In the genomic region with DNA sequence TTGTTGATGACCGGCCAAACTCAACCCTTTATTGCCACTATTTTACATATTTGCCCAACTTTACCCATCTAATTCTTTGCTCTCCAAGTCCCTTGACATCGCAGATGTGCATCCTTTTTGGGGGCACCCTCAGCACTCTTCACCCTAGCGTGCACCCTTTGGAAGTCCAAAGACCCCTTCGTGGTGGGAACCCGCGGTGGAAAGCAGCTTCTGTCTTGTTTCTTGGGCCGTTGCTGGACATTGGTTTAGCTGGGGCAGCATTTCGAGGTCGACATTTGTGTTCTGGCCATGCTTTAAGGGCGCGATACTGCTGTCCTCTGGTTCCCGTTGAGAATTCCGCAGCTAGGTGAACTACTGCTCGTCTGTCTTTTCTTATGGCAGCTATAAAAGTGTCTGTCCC, we compare ENCODE assay signal across 14 cellular contexts. TPM values are rescaled to one million over a fixed set of nuclear protein-coding genes. Genes with fewer than 3 reads are reported as not detected.
A peak's percentile ranks its signal among the peaks of the same experiment; 100 is the strongest.
DNase-seq lines count a peak whose midpoint lies in the region; ATAC-seq, FAIRE-seq and TF ChIP-seq lines count a peak whose summit lies in the region.
"Had no signal": no experiment of that assay in that cellular context is flagged by ENCODE, and none has a peak within 500 bp of the region (broad histone marks: within the 10 kb centered on the region; RNA-seq: fewer than 3 reads in every experiment).

No MANE protein-coding gene starts in this region.

- H3K4me3 ChIP-seq in brain microvascular endothelial cell (ENCODE audit: low read depth, low read length) = peak overlapping the region; percentile 49
- no peak overlapping the region for H3K4me3 ChIP-seq in smooth muscle cell
- no peak overlapping the region for H3K4me3 ChIP-seq in HepG2 (replicated peaks in 1 of 3; ENCODE audit: insufficient read depth in 1 of 3, low read depth in 2 of 3, low read length in 3 of 3)

- no peaks in the 10 kb centered on the region for H3K4me1 ChIP-seq in smooth muscle cell (ENCODE audit: low read depth)
- H3K4me1 ChIP-seq in HepG2 (ENCODE audit: insufficient read depth, low read length) = peaks cover 12% of the 10 kb centered on the region
- H3K4me1 ChIP-seq: parathyroid adenoma, Peyer's patch had no signal

- no peak overlapping the region for H3K27ac Mint-ChIP-seq in activated CD8-positive, alpha-beta memory T cell treated with anti-CD3 and anti-CD28 coated beads, Interleukin-2, amount 10 ng/mL, durations not matched to agents 7 days and 5 days
- peak overlapping the region; percentile 62 for H3K27ac Mint-ChIP-seq in memory B cell
- peak overlapping the region in 1 of 2 donors; percentile 96 for H3K27ac Mint-ChIP-seq in stimulated activated naive CD8-positive, alpha-beta T cell treated with anti-CD3 and anti-CD28 coated beads, Interleukin-15, amount 100 ng/mL, for 72 hours

- WGBS in smooth muscle cell (ENCODE audit: low lambda C conversion rate) = 96% methylated on average over 14 of the region's 14 CpGs
- 43% methylated on average over 13 of the region's 14 CpGs for WGBS in HepG2 (ENCODE audit: low lambda C conversion rate)

- H3K27me3 ChIP-seq in brain microvascular endothelial cell (replicated peaks) (no peaks in the 10 kb centered on the region), smooth muscle cell (ENCODE audit: low read depth) (no peaks in the 10 kb centered on the region), HepG2 (ENCODE audit: control insufficient read depth in 1 of 2, insufficient read depth in 2 of 2, low read length in 2 of 2) (peaks cover 0 to 28% of the 10 kb centered on the region in 2 experiments; a peak in 3 of 5 replicates)
- H3K27me3 ChIP-seq: Peyer's patch had no signal

- peak overlapping the region; percentile 27 for H3K4me3 Mint-ChIP-seq in activated CD8-positive, alpha-beta memory T cell treated with anti-CD3 and anti-CD28 coated beads, Interleukin-2, amount 10 ng/mL, durations not matched to agents 7 days and 5 days
- H3K4me3 Mint-ChIP-seq in memory B cell = peak overlapping the region; percentile 73
- H3K4me3 Mint-ChIP-seq in stimulated activated naive CD8-positive, alpha-beta T cell treated with anti-CD3 and anti-CD28 coated beads, Interleukin-15, amount 100 ng/mL, for 72 hours = peak overlapping the region; percentile 80 to 89

- H3K27me3 Mint-ChIP-seq in activated CD8-positive, alpha-beta memory T cell treated with anti-CD3 and anti-CD28 coated beads, Interleukin-2, amount 10 ng/mL, durations not matched to agents 7 days and 5 days = peaks cover 73% of the 10 kb centered on the region
- H3K27me3 Mint-ChIP-seq in memory B cell = peaks cover 27% of the 10 kb centered on the region
- H3K27me3 Mint-ChIP-seq in stimulated activated naive CD8-positive, alpha-beta T cell treated with anti-CD3 and anti-CD28 coated beads, Interleukin-15, amount 100 ng/mL, for 72 hours = peaks cover 53% of the 10 kb centered on the region

- peaks cover 2% of the 10 kb centered on the region for H3K36me3 Mint-ChIP-seq in activated CD8-positive, alpha-beta memory T cell treated with anti-CD3 and anti-CD28 coated beads, Interleukin-2, amount 10 ng/mL, durations not matched to agents 7 days and 5 days
- peaks cover 4% of the 10 kb centered on the region for H3K36me3 Mint-ChIP-seq in memory B cell

- in situ Hi-C loops in brain microvascular endothelial cell (cut with HindIII; ENCODE audit: low pct_ligation_motif_present, low sequenced_read_pairs) = no loop called here
- in situ Hi-C loops in HepG2 (cut with HindIII; ENCODE audit: extremely low pct_ligation_motif_present, low pct_unique_long_range_greater_than_20kb) = no loop called here

- POLR2A ChIA-PET in HepG2 (lab: Yijun Ruan, JAX) = no interaction called here

- H2AFZ ChIP-seq in smooth muscle cell (ENCODE audit: low read depth) = no peak overlapping the region
- no peak overlapping the region for H2AFZ ChIP-seq in HepG2 (ENCODE audit: low read length)
- H2AFZ ChIP-seq: parathyroid adenoma had no signal

- H4K20me1 ChIP-seq in smooth muscle cell (ENCODE audit: low read depth) (no peaks in the 10 kb centered on the region), HepG2 (ENCODE audit: insufficient read depth, low read length) (no peaks in the 10 kb centered on the region)

- peaks cover 5% of the 10 kb centered on the region for H3K79me2 ChIP-seq in smooth muscle cell (ENCODE audit: low read depth)
- H3K79me2 ChIP-seq in HepG2 (ENCODE audit: insufficient read depth, low read length) = no peaks in the 10 kb centered on the region
- H3K79me2 ChIP-seq: parathyroid adenoma had no signal

- H3K36me3 ChIP-seq in brain microvascular endothelial cell (replicated peaks) (no peaks in the 10 kb centered on the region), smooth muscle cell (ENCODE audit: low read depth) (no peaks in the 10 kb centered on the region), HepG2 (replicated peaks in 1 of 2; ENCODE audit: control insufficient read depth in 1 of 2, insufficient read depth in 2 of 2, low read length in 2 of 2) (no peaks in the 10 kb centered on the region)
- H3K36me3 ChIP-seq: Peyer's patch had no signal

- TF ChIP-seq CTCF in brain microvascular endothelial cell (IDR thresholded peaks at IDR 0.05; ENCODE audit: low read depth, low read length, missing control alignments) (no peak), smooth muscle cell (IDR thresholded peaks at IDR 0.05; ENCODE audit: borderline replicate concordance, insufficient read depth, poor library complexity, severe bottlenecking) (no peak), HepG2 (CRISPR knock-in tag; IDR thresholded peaks at IDR 0.05) (no peak)

- H3K9me3 ChIP-seq in smooth muscle cell (replicated peaks; ENCODE audit: low read depth) (no peaks in the 10 kb centered on the region), HepG2 (ENCODE audit: low read length) (no peaks in the 10 kb centered on the region)

- H3K9me3 Mint-ChIP-seq in activated CD8-positive, alpha-beta memory T cell treated with anti-CD3 and anti-CD28 coated beads, Interleukin-2, amount 10 ng/mL, durations not matched to agents 7 days and 5 days (ENCODE audit: low read depth) = peaks cover 3% of the 10 kb centered on the region
- H3K9me3 Mint-ChIP-seq in memory B cell = peaks cover 8% of the 10 kb centered on the region
- peaks cover 16 to 18% of the 10 kb centered on the region in 2 donors for H3K9me3 Mint-ChIP-seq in stimulated activated naive CD8-positive, alpha-beta T cell treated with anti-CD3 and anti-CD28 coated beads, Interleukin-15, amount 100 ng/mL, for 72 hours

- H3K27ac ChIP-seq in brain microvascular endothelial cell (no peak overlapping the region), smooth muscle cell (ENCODE audit: low read depth) (no peak overlapping the region), HepG2 (ENCODE audit: extremely low read length, insufficient read depth, low read length) (no peak overlapping the region)
- H3K27ac ChIP-seq: parathyroid adenoma, tibial artery had no signal

- H3K4me2 ChIP-seq in smooth muscle cell (no peak overlapping the region), HepG2 (ENCODE audit: low read depth, low read length) (no peak overlapping the region)

- no peaks in the 10 kb centered on the region for H3K4me1 Mint-ChIP-seq in activated CD8-positive, alpha-beta memory T cell treated with anti-CD3 and anti-CD28 coated beads, Interleukin-2, amount 10 ng/mL, durations not matched to agents 7 days and 5 days
- peaks cover 4% of the 10 kb centered on the region for H3K4me1 Mint-ChIP-seq in memory B cell
- peaks cover 12% of the 10 kb centered on the region for H3K4me1 Mint-ChIP-seq in stimulated activated naive CD8-positive, alpha-beta T cell treated with anti-CD3 and anti-CD28 coated beads, Interleukin-15, amount 100 ng/mL, for 72 hours

- intact Hi-C loops in HepG2 (cut with micrococcal nuclease; ENCODE audit: unreplicated experiment) = no loop called here

- peaks cover 4% of the 10 kb centered on the region for H3F3A ChIP-seq in smooth muscle cell (ENCODE audit: low read depth)

- CTCF ChIA-PET in activated CD8-positive, alpha-beta memory T cell treated with anti-CD3 and anti-CD28 coated beads, Interleukin-2, amount 10 ng/mL, durations not matched to agents 7 days and 5 days (lab: Charles Lee) = interaction anchor here (1.0 to 1.6 kb wide), 2 partner anchors 13 to 32 kb away, joined by 3 to 4 read pairs; no protein-coding TSS in a partner anchor
- CTCF ChIA-PET in HepG2 (lab: Yijun Ruan, JAX; ENCODE audit: low intra/inter-chr PET ratio, low total read pairs) = no interaction called here

- no peak for DNase-seq in activated CD8-positive, alpha-beta memory T cell treated with anti-CD3 and anti-CD28 coated beads, Interleukin-2, amount 10 ng/mL, durations not matched to agents 7 days and 5 days
- no peak for DNase-seq in activated CD8-positive, alpha-beta memory T cell treated with anti-CD3 and anti-CD28 coated beads, Interleukin-2, amount 50 U/mL, for 4 hours
- DNase-seq in brain microvascular endothelial cell (no peak), memory B cell (ENCODE audit: low spot score in 2 of 2) (no peak), smooth muscle cell (lab: John Stamatoyannopoulos, UW; ENCODE audit: unreplicated experiment) (no peak), HepG2 (ENCODE audit: low spot score) (no peak), COLO829 (ENCODE audit: low spot score) (no peak)
- no peak for DNase-seq in stimulated activated naive CD8-positive, alpha-beta T cell treated with anti-CD3 and anti-CD28 coated beads, Interleukin-15, amount 100 ng/mL, for 72 hours
- DNase-seq: 8988T, kidney, tibial artery had no signal

- no peak for FAIRE-seq in HepG2 (lab: Jason Lieb, UNC)
- FAIRE-seq: kidney had no signal

- no TSS peak for BruUV-seq in HepG2 (replicated peaks; lab: Mats Ljungman, UMichigan)

- no peak overlapping the region for H3K9ac ChIP-seq in smooth muscle cell (ENCODE audit: low read depth)
- no peak overlapping the region for H3K9ac ChIP-seq in HepG2 (ENCODE audit: insufficient read depth, low read depth, low read length)
- H3K9ac ChIP-seq: parathyroid adenoma had no signal

- TF ChIP-seq EP300 in HepG2 (IDR thresholded peaks at IDR 0.05; ENCODE audit: low read depth in 2 of 2, low read length in 2 of 2) (no peak), HepG2 (CRISPR knock-in tag; IDR thresholded peaks at IDR 0.05; ENCODE audit: borderline replicate concordance) (no peak)

- ATAC-seq in activated CD8-positive, alpha-beta memory T cell treated with anti-CD3 and anti-CD28 coated beads, Interleukin-2, amount 10 ng/mL, durations not matched to agents 7 days and 5 days = no peak
- ATAC-seq in memory B cell (ENCODE audit: low read depth) (no peak), HepG2 (no peak)
- no peak for ATAC-seq in stimulated activated naive CD8-positive, alpha-beta T cell treated with anti-CD3 and anti-CD28 coated beads, Interleukin-15, amount 100 ng/mL, for 72 hours

- TF ChIP-seq POLR2A in HepG2 (IDR thresholded peaks at IDR 0.05; ENCODE audit: insufficient read depth in 1 of 2, low read depth in 2 of 2, low read length in 2 of 2) = no peak

- no peak for TF ChIP-seq RAD21 in HepG2 (CRISPR knock-in tag; IDR thresholded peaks at IDR 0.05)

RNA-seq across cellular contexts. Expression of a gene that starts 0.3 kb away (rescaled TPM):
- under 1 TPM in 1 of 2 experiments, not detected in 1; 0.06 TPM for total RNA-seq in activated CD8-positive, alpha-beta memory T cell treated with anti-CD3 and anti-CD28 coated beads, Interleukin-2, amount 10 ng/mL, durations not matched to agents 7 days and 5 days
- total RNA-seq in smooth muscle cell (0.18 TPM in 1 of 2 replicates, not detected in the other), HepG2 (2016; rRNA removed; fragmentation: Illumina TruSeq; extraction: Trizol) (not detected in 2 replicates)
- polyA plus RNA-seq in smooth muscle cell (not detected in 2 replicates), HepG2 (2011; rRNA removed) (not detected in 2 replicates)
- not detected in 2 replicates for total RNA-seq in HepG2 (2016; cell fraction: cytosol; rRNA removed; fragmentation: Illumina TruSeq; extraction: Trizol; ENCODE audit: low read depth)
- total RNA-seq in HepG2 (2016; cell fraction: insoluble cytoplasmic fraction; rRNA removed; fragmentation: Illumina TruSeq; extraction: Trizol) = not detected in 2 replicates
- not detected in 2 replicates for total RNA-seq in HepG2 (2016; cell fraction: membrane; rRNA removed; fragmentation: Illumina TruSeq; extraction: Trizol)
- not detected in 2 replicates for total RNA-seq in HepG2 (2016; cell fraction: nucleus; rRNA removed; fragmentation: Illumina TruSeq; extraction: Trizol)
- polyA plus RNA-seq in HepG2 (2011; cell fraction: cytosol; rRNA removed) = not detected in 2 replicates
- not detected in 2 replicates for polyA plus RNA-seq in HepG2 (2011; cell fraction: nucleus; rRNA removed)
- polyA plus RNA-seq in HepG2 (2012) = not detected in 2 replicates
- not detected in 2 replicates for polyA plus RNA-seq in HepG2 (2016; cell fraction: cytosol; fragmentation: Illumina TruSeq; extraction: Trizol; ENCODE audit: low read depth)
- polyA plus RNA-seq in HepG2 (2016; cell fraction: insoluble cytoplasmic fraction; fragmentation: Illumina TruSeq; extraction: Trizol; ENCODE audit: low read depth) = not detected in 2 replicates
- not detected in 2 replicates for polyA plus RNA-seq in HepG2 (2016; cell fraction: membrane; fragmentation: Illumina TruSeq; extraction: Trizol; ENCODE audit: low read depth)
- polyA plus RNA-seq in HepG2 (2016; cell fraction: nucleus; fragmentation: Illumina TruSeq; extraction: Trizol; ENCODE audit: insufficient read depth, low read depth) = not detected in 2 replicates
- not detected in 2 replicates for polyA minus RNA-seq in HepG2 (2011; rRNA and poly(A)+ RNA removed; ENCODE audit: low replicate concordance)
- not detected in 2 replicates for polyA minus RNA-seq in HepG2 (2011; cell fraction: cytosol; rRNA and poly(A)+ RNA removed)
- not detected in 2 replicates for polyA minus RNA-seq in HepG2 (2011; cell fraction: nucleus; rRNA and poly(A)+ RNA removed)
- total RNA-seq: epithelial cell of proximal tubule, Peyer's patch had no signal

RNA-seq across cellular contexts. Expression of a gene that starts 21.4 kb away (rescaled TPM):
- total RNA-seq in activated CD8-positive, alpha-beta memory T cell treated with anti-CD3 and anti-CD28 coated beads, Interleukin-2, amount 10 ng/mL, durations not matched to agents 7 days and 5 days = under 1 TPM in 1 of 2 experiments, not detected in 1; 0.12 TPM
- total RNA-seq in smooth muscle cell (4.1 and 4.7 TPM in 2 replicates), HepG2 (2016; rRNA removed; fragmentation: Illumina TruSeq; extraction: Trizol) (0.09 and 0.52 TPM in 2 replicates)
- polyA plus RNA-seq in smooth muscle cell (8.0 and 10.7 TPM in 2 replicates), HepG2 (2011; rRNA removed) (0.05 TPM in 2 replicates)
- not detected in 2 replicates for total RNA-seq in HepG2 (2016; cell fraction: cytosol; rRNA removed; fragmentation: Illumina TruSeq; extraction: Trizol; ENCODE audit: low read depth)
- total RNA-seq in HepG2 (2016; cell fraction: insoluble cytoplasmic fraction; rRNA removed; fragmentation: Illumina TruSeq; extraction: Trizol) = 0.06 and 0.11 TPM in 2 replicates
- total RNA-seq in HepG2 (2016; cell fraction: membrane; rRNA removed; fragmentation: Illumina TruSeq; extraction: Trizol) = 0.24 TPM in 1 of 2 replicates, not detected in the other
- total RNA-seq in HepG2 (2016; cell fraction: nucleus; rRNA removed; fragmentation: Illumina TruSeq; extraction: Trizol) = 0.09 TPM in 1 of 2 replicates, not detected in the other
- polyA plus RNA-seq in HepG2 (2011; cell fraction: cytosol; rRNA removed) = 0.08 and 0.11 TPM in 2 replicates
- polyA plus RNA-seq in HepG2 (2011; cell fraction: nucleus; rRNA removed) = 0.16 and 0.56 TPM in 2 replicates
- 0.03 and 0.16 TPM in 2 replicates for polyA plus RNA-seq in HepG2 (2012)
- not detected in 2 replicates for polyA plus RNA-seq in HepG2 (2016; cell fraction: cytosol; fragmentation: Illumina TruSeq; extraction: Trizol; ENCODE audit: low read depth)
- 0.05 and 0.07 TPM in 2 replicates for polyA plus RNA-seq in HepG2 (2016; cell fraction: insoluble cytoplasmic fraction; fragmentation: Illumina TruSeq; extraction: Trizol; ENCODE audit: low read depth)
- polyA plus RNA-seq in HepG2 (2016; cell fraction: membrane; fragmentation: Illumina TruSeq; extraction: Trizol; ENCODE audit: low read depth) = 0.05 TPM in 1 of 2 replicates, not detected in the other
- not detected in 2 replicates for polyA plus RNA-seq in HepG2 (2016; cell fraction: nucleus; fragmentation: Illumina TruSeq; extraction: Trizol; ENCODE audit: insufficient read depth, low read depth)
- polyA minus RNA-seq in HepG2 (2011; rRNA and poly(A)+ RNA removed; ENCODE audit: low replicate concordance) = 1.3 TPM in 1 of 2 replicates, not detected in the other
- not detected in 2 replicates for polyA minus RNA-seq in HepG2 (2011; cell fraction: cytosol; rRNA and poly(A)+ RNA removed)
- polyA minus RNA-seq in HepG2 (2011; cell fraction: nucleus; rRNA and poly(A)+ RNA removed) = 0.52 TPM in 1 of 2 replicates, not detected in the other

Comparison
In these comparisons a context has a peak if more than half of its experiments do, and no peak if none do; other contexts are left out.
1. H3K4me3 Mint-ChIP-seq: peak in every context shown above with its lines; median percentile 84 in stimulated activated naive CD8-positive, alpha-beta T cell treated with anti-CD3 and anti-CD28 coated beads, Interleukin-15, amount 100 ng/mL, for 72 hours; 73 in memory B cell; 27 in activated CD8-positive, alpha-beta memory T cell treated with anti-CD3 and anti-CD28 coated beads, Interleukin-2, amount 10 ng/mL, durations not matched to agents 7 days and 5 days.